ENCODE assay signal across 22 cellular contexts in genomic region chr5:172533058-172533398, GRCh38.
DNase-seq lines count a peak whose midpoint lies in the region; ATAC-seq and TF ChIP-seq lines count a peak whose summit lies in the region.
"Had no signal": no experiment of that assay in that cellular context is flagged by ENCODE, and none has a peak within 500 bp of the region (broad histone marks: within the 10 kb centered on the region; RNA-seq: fewer than 3 reads in every experiment).

No MANE protein-coding gene starts in this region.

- CTCF ChIA-PET in PC-3 (lab: Charles Lee) = no interaction called here

- no peak overlapping the region for H3K9ac ChIP-seq in PC-3 (ENCODE audit: low read length)

- H3K36me3 Mint-ChIP-seq in type B pancreatic cell = no peaks in the 10 kb centered on the region
- H3K36me3 Mint-ChIP-seq: activated naive CD4-positive, alpha-beta T cell treated with anti-CD3 and anti-CD28 coated beads, Interleukin-2, amount 10 ng/mL, durations not matched to agents 7 days and 5 days; naive thymus-derived CD4-positive, alpha-beta T cell had no signal

- POLR2A ChIA-PET in PC-3 (lab: Charles Lee; ENCODE audit: unreplicated experiment) = no interaction called here

- intact Hi-C loops in PC-3 (cut with micrococcal nuclease) = no loop called here

- H3K9me3 ChIP-seq in PC-3 (ENCODE audit: low read length) = no peaks in the 10 kb centered on the region
- H3K9me3 ChIP-seq: lower lobe of right lung, SJSA1, upper lobe of left lung had no signal

- peaks cover 8% of the 10 kb centered on the region for H3K27me3 Mint-ChIP-seq in type B pancreatic cell

- no TSS peak for BruUV-seq in PC-3 (replicated peaks; lab: Mats Ljungman, UMichigan)

- peak overlapping the region; percentile 45 for H3K4me2 ChIP-seq in PC-3 (ENCODE audit: low read length)

- no peak overlapping the region for H3K27ac Mint-ChIP-seq in type B pancreatic cell
- H3K27ac Mint-ChIP-seq: activated naive CD4-positive, alpha-beta T cell treated with anti-CD3 and anti-CD28 coated beads, Interleukin-2, amount 10 ng/mL, durations not matched to agents 7 days and 5 days; CD4-positive, alpha-beta T cell had no signal

- H3K9me2 ChIP-seq in PC-3 (replicated peaks; ENCODE audit: low read length) = no peaks in the 10 kb centered on the region

- H3K36me3 ChIP-seq in PC-3 (ENCODE audit: low read depth, low read length) = no peaks in the 10 kb centered on the region
- H3K36me3 ChIP-seq: lower lobe of right lung, SJSA1, upper lobe of left lung had no signal

- H3K79me2 ChIP-seq in PC-3 (ENCODE audit: low read length) = no peaks in the 10 kb centered on the region

- DNase-seq in activated effector memory CD4-positive, alpha-beta T cell treated with anti-CD3 and anti-CD28 coated beads, Interleukin-2, amount 50 U/mL, for 16 hours = peak; percentile 38
- no peak for DNase-seq in activated effector memory CD4-positive, alpha-beta T cell treated with Interleukin-2 at 50 U/mL for 16 hours
- no peak for DNase-seq in PC-3
- no peak for DNase-seq in left lobe of liver (ENCODE audit: low spot score)
- DNase-seq in type B pancreatic cell (ENCODE audit: extremely low spot score, unreplicated experiment) = peak; percentile 44
- DNase-seq in retina = no peak
- DNase-seq in hippocampal formation (lab: John Stamatoyannopoulos, UW) = no peak
- DNase-seq in middle frontal gyrus (ENCODE audit: extremely low spot score, low spot score) = no peak
- DNase-seq: activated naive CD4-positive, alpha-beta T cell treated with anti-CD3 and anti-CD28 coated beads, Interleukin-2, amount 10 ng/mL, durations not matched to agents 7 days and 5 days; CD4-positive, alpha-beta T cell; DMS79 treated with DMSO at 0.1 percent for 48 hours; lower lobe of right lung; naive thymus-derived CD4-positive, alpha-beta T cell; NCI-H1930; NCI-H526; OCI-M1; stimulated activated CD4-positive, alpha-beta T cell treated with anti-CD3 and anti-CD28 coated beads, Interleukin-15, amount 100 ng/mL, for 24 hours; stimulated activated naive CD4-positive, alpha-beta T cell had no signal

- no peak for TF ChIP-seq CTCF in PC-3 (conservative IDR thresholded peaks at IDR 0.05; ENCODE audit: low read depth, low read length)
- TF ChIP-seq CTCF in type B pancreatic cell (conservative IDR thresholded peaks at IDR 0.05) = no peak

- no peaks in the 10 kb centered on the region for H4K20me1 ChIP-seq in PC-3 (ENCODE audit: low read length)

- peaks cover 4% of the 10 kb centered on the region for H3K9me3 Mint-ChIP-seq in type B pancreatic cell
- H3K9me3 Mint-ChIP-seq: activated naive CD4-positive, alpha-beta T cell treated with anti-CD3 and anti-CD28 coated beads, Interleukin-2, amount 10 ng/mL, durations not matched to agents 7 days and 5 days; CD4-positive, alpha-beta T cell had no signal

- H2AFZ ChIP-seq in PC-3 (ENCODE audit: low read length) = 0 out of 2 replicates have a peak overlapping the region, but pooled peaks have one; percentile 3

- no peak overlapping the region; the same call in 1 of the 2 replicates for H3K4me3 ChIP-seq in PC-3 (ENCODE audit: low read length)
- H3K4me3 ChIP-seq: lower lobe of right lung, SJSA1, upper lobe of left lung had no signal

- H3K4me3 Mint-ChIP-seq in type B pancreatic cell = no peak overlapping the region
- H3K4me3 Mint-ChIP-seq: activated naive CD4-positive, alpha-beta T cell treated with anti-CD3 and anti-CD28 coated beads, Interleukin-2, amount 10 ng/mL, durations not matched to agents 7 days and 5 days; CD4-positive, alpha-beta T cell; naive thymus-derived CD4-positive, alpha-beta T cell had no signal

- H3K4me1 Mint-ChIP-seq in type B pancreatic cell (ENCODE audit: unreplicated experiment) = peaks cover 10% of the 10 kb centered on the region
- H3K4me1 Mint-ChIP-seq: activated naive CD4-positive, alpha-beta T cell treated with anti-CD3 and anti-CD28 coated beads, Interleukin-2, amount 10 ng/mL, durations not matched to agents 7 days and 5 days; naive thymus-derived CD4-positive, alpha-beta T cell had no signal

- H3F3A ChIP-seq in PC-3 (ENCODE audit: low read length, unreplicated experiment) = no peaks in the 10 kb centered on the region

- H3K27ac ChIP-seq in PC-3 (ENCODE audit: low read length) = no peak overlapping the region
- H3K27ac ChIP-seq: epithelial cell of prostate, SJSA1 had no signal

- no peaks in the 10 kb centered on the region for H3K4me1 ChIP-seq in PC-3 (ENCODE audit: insufficient read depth, low read length)

- peaks cover 6% of the 10 kb centered on the region; the same call in 1 of the 2 replicates for H3K27me3 ChIP-seq in PC-3 (ENCODE audit: low read length)
- H3K27me3 ChIP-seq: SJSA1, upper lobe of left lung had no signal

- ATAC-seq in PC-3 (no peak), left lobe of liver (peak; percentile 46)
- ATAC-seq: activated CD4-positive, CD25-positive, alpha-beta regulatory T cell treated with anti-CD3 and anti-CD28 coated beads, Interleukin-2, amount 50 U/mL, for 24 hours; naive thymus-derived CD4-positive, alpha-beta T cell had no signal

Comparison
In these comparisons a context has a peak if more than half of its experiments do, and no peak if none do; other contexts are left out.
1. DNase-seq: peak in activated effector memory CD4-positive, alpha-beta T cell treated with anti-CD3 and anti-CD28 coated beads, Interleukin-2, amount 50 U/mL, for 16 hours (single experiment) and type B pancreatic cell (single experiment); none in activated effector memory CD4-positive, alpha-beta T cell treated with Interleukin-2 at 50 U/mL for 16 hours (single experiment), PC-3 (single experiment), left lobe of liver (single experiment), retina (single experiment), hippocampal formation (0 of 2) and middle frontal gyrus (single experiment).